In genomic region chr11:119338318-119338890, GRCh38 we compare ENCODE assay signal across 1 cellular context.
TF ChIP-seq lines count a peak whose summit lies in the region.

No MANE protein-coding gene starts in this region.

TF ChIP-seq in SK-N-SH treated with all-trans-retinoic acid at 6 μM for 48 hours, 23 proteins besides CTCF, POLR2A, EP300 and RAD21 (continued from another document):
- TF ChIP-seq, protein P1, sequence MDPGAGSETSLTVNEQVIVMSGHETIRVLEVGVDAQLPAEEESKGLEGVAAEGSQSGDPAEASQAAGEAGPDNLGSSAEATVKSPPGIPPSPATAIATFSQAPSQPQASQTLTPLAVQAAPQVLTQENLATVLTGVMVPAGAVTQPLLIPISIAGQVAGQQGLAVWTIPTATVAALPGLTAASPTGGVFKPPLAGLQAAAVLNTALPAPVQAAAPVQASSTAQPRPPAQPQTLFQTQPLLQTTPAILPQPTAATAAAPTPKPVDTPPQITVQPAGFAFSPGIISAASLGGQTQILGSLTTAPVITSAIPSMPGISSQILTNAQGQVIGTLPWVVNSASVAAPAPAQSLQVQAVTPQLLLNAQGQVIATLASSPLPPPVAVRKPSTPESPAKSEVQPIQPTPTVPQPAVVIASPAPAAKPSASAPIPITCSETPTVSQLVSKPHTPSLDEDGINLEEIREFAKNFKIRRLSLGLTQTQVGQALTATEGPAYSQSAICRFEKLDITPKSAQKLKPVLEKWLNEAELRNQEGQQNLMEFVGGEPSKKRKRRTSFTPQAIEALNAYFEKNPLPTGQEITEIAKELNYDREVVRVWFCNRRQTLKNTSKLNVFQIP (CRISPR knock-in tag; IDR thresholded peaks at IDR 0.05; ENCODE audit: borderline replicate concordance, low read depth), result no peak
- TF ChIP-seq CSDC2 (CRISPR knock-in tag; IDR thresholded peaks at IDR 0.05), result no peak
- TF ChIP-seq ZNF8 (CRISPR knock-in tag; IDR thresholded peaks at IDR 0.05), result no peak
